ENCODE assay signal across 21 cellular contexts in the genomic region with DNA sequence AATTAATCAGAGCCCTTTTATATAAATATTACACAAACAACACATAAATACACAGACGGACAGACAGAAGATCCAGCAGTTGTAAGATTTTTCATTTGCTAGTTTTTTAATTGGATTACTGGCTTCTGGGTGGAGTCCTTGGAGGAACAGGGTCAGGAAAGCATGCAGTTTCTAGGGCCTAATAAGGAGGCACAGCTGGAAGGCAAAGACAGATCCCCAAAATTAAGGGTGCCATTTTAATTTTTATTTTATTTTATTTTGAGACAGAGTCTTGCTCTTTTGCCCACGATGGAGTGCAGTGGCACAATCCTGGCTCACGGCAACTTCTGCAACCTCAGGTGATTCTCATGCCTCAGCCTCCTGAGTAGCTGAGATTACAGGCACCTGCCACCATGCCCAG. TPM values are rescaled to one million over a fixed set of nuclear protein-coding genes. Genes with fewer than 3 reads are reported as not detected.
DNase-seq lines count a peak whose midpoint lies in the region; ATAC-seq, FAIRE-seq and TF ChIP-seq lines count a peak whose summit lies in the region.
"Had no signal": no experiment of that assay in that cellular context is flagged by ENCODE, and none has a peak within 500 bp of the region (broad histone marks: within the 10 kb centered on the region; RNA-seq: fewer than 3 reads in every experiment).

No MANE protein-coding gene starts in this region.

- no peak overlapping the region for H2BK120ac ChIP-seq in mesendoderm (ENCODE audit: low read depth, low read length)

- TF ChIP-seq POLR2A in K562 (conservative IDR thresholded peaks at IDR 0.05): no peak
- TF ChIP-seq POLR2A in lower leg skin (IDR thresholded peaks at IDR 0.05): no peak

- H3K4me2 ChIP-seq in GM23338 (no peak overlapping the region), K562 (ENCODE audit: insufficient read depth, low read length) (no peak overlapping the region), mesendoderm (ENCODE audit: low read length) (no peak overlapping the region)
- H3K4me2 ChIP-seq: BLaER1 had no signal

- no peak overlapping the region for H2AK5ac ChIP-seq in mesendoderm (ENCODE audit: low read length)

- H2AFZ ChIP-seq in GM23338 (no peak overlapping the region), K562 (ENCODE audit: low read depth, low read length) (no peak overlapping the region)

- H2BK5ac ChIP-seq in mesendoderm (ENCODE audit: low read length): no peak overlapping the region

- H3K9ac ChIP-seq in K562 (ENCODE audit: insufficient read depth in 1 of 2, low read depth in 2 of 2, low read length in 2 of 2): no peak overlapping the region
- H3K9ac ChIP-seq in mesendoderm (ENCODE audit: low read length): no peak overlapping the region
- H3K9ac ChIP-seq: BLaER1 had no signal

- no peaks in the 10 kb centered on the region for H3K4me1 Mint-ChIP-seq in GM23338
- no peaks in the 10 kb centered on the region for H3K4me1 Mint-ChIP-seq in activated T-cell treated with anti-CD3 and anti-CD28 coated beads, Interleukin-2, amount 50 U/mL, for 4 hours (ENCODE audit: low read depth)
- H3K4me1 Mint-ChIP-seq: CD14-positive monocyte; CD4-positive, alpha-beta memory T cell; H9 had no signal

- H3K18ac ChIP-seq in mesendoderm (ENCODE audit: low read length): no peak overlapping the region

- no peak overlapping the region for H4K5ac ChIP-seq in mesendoderm (ENCODE audit: low read length)

- no peaks in the 10 kb centered on the region for H4K20me1 ChIP-seq in GM23338 (replicated peaks; ENCODE audit: insufficient read depth)
- no peaks in the 10 kb centered on the region for H4K20me1 ChIP-seq in K562 (replicated peaks; ENCODE audit: control insufficient read depth, insufficient read depth, low read length)
- H4K20me1 ChIP-seq: BLaER1 had no signal

- H3K27me3 ChIP-seq in GM23338 (ENCODE audit: insufficient read depth) (no peaks in the 10 kb centered on the region), K562 (ENCODE audit: control insufficient read depth in 2 of 2, insufficient read depth in 2 of 2, low read length in 2 of 2) (no peaks in the 10 kb centered on the region), mesendoderm (ENCODE audit: insufficient read depth, low read length, poor library complexity) (no peaks in the 10 kb centered on the region)
- H3K27me3 ChIP-seq: BLaER1 had no signal

- H3K4me3 Mint-ChIP-seq in GM23338: no peak overlapping the region
- no peak overlapping the region for H3K4me3 Mint-ChIP-seq in activated T-cell treated with anti-CD3 and anti-CD28 coated beads, Interleukin-2, amount 50 U/mL, for 4 hours
- H3K4me3 Mint-ChIP-seq: CD14-positive monocyte; CD4-positive, alpha-beta memory T cell; H9 had no signal

- H3K79me1 ChIP-seq in mesendoderm (ENCODE audit: low read length): no peaks in the 10 kb centered on the region

- H3K56ac ChIP-seq in mesendoderm (ENCODE audit: low read length): no peak overlapping the region

- H3K9me2 ChIP-seq in GM23338 (ENCODE audit: insufficient read depth): peaks cover 7% of the 10 kb centered on the region; the same call in 1 of the 2 replicates

- H3K36me3 Mint-ChIP-seq in GM23338 (ENCODE audit: low read depth): peaks cover 28% of the 10 kb centered on the region
- no peaks in the 10 kb centered on the region for H3K36me3 Mint-ChIP-seq in activated T-cell treated with anti-CD3 and anti-CD28 coated beads, Interleukin-2, amount 50 U/mL, for 4 hours (ENCODE audit: insufficient read depth)
- H3K36me3 Mint-ChIP-seq: CD14-positive monocyte had no signal

- TF ChIP-seq EP300 in K562 (IDR thresholded peaks at IDR 0.05; ENCODE audit: low read length): no peak

- H3K36me3 ChIP-seq in GM23338 (ENCODE audit: insufficient read depth) (no peaks in the 10 kb centered on the region; the same call in 1 of the 2 replicates), K562 (ENCODE audit: control insufficient read depth, insufficient read depth, low read length) (no peaks in the 10 kb centered on the region), mesendoderm (ENCODE audit: control insufficient read depth, insufficient read depth, low read length) (no peaks in the 10 kb centered on the region)
- H3K36me3 ChIP-seq: BLaER1 had no signal

- TF ChIP-seq CTCF in GM23338 (conservative IDR thresholded peaks at IDR 0.05; ENCODE audit: low read depth in 2 of 2): no peak
- TF ChIP-seq CTCF in K562 (IDR thresholded peaks at IDR 0.05 in 2 of 3, conservative IDR thresholded peaks at IDR 0.05 in 1 of 3; ENCODE audit: insufficient read depth in 2 of 3, low read depth in 1 of 3, low read length in 3 of 3): no peak
- TF ChIP-seq CTCF in lower leg skin (IDR thresholded peaks at IDR 0.05): no peak

- no peak overlapping the region for H3K27ac ChIP-seq in GM23338 (ENCODE audit: low read depth)
- H3K27ac ChIP-seq in K562 (ENCODE audit: extremely low read depth, low read depth, low read length): no peak overlapping the region
- no peak overlapping the region for H3K27ac ChIP-seq in mesendoderm (ENCODE audit: low read depth, low read length)
- H3K27ac ChIP-seq: BLaER1 had no signal

- POLR2A ChIA-PET in K562 (lab: Yijun Ruan, JAX): no interaction called here

- FAIRE-seq in K562 (lab: Jason Lieb, UNC): no peak
- FAIRE-seq: GM12892, GM18507, H1 had no signal

- no peak for TF ChIP-seq RAD21 in K562 (CRISPR knock-in tag; conservative IDR thresholded peaks at IDR 0.05 in 1 of 2, IDR thresholded peaks at IDR 0.05 in 1 of 2)

- no peaks in the 10 kb centered on the region for H3K4me1 ChIP-seq in GM23338 (ENCODE audit: insufficient read depth)
- H3K4me1 ChIP-seq in K562 (replicated peaks in 1 of 2; ENCODE audit: control insufficient read depth in 2 of 2, insufficient read depth in 2 of 2, low read length in 2 of 2): no peaks in the 10 kb centered on the region
- H3K4me1 ChIP-seq in mesendoderm (ENCODE audit: control insufficient read depth, low read depth, low read length): no peaks in the 10 kb centered on the region

- intact Hi-C loops in K562 (cut with micrococcal nuclease) (no loop called here), lower leg skin (cut with DNase I; ENCODE audit: low total_unique reads) (no loop called here)

- H3K9me3 Mint-ChIP-seq in GM23338: peaks cover 89% of the 10 kb centered on the region
- H3K9me3 Mint-ChIP-seq in activated T-cell treated with anti-CD3 and anti-CD28 coated beads, Interleukin-2, amount 50 U/mL, for 4 hours: peaks cover 28% of the 10 kb centered on the region

- no peaks in the 10 kb centered on the region for H3K79me2 ChIP-seq in GM23338 (replicated peaks; ENCODE audit: insufficient read depth)
- H3K79me2 ChIP-seq in K562 (ENCODE audit: control insufficient read depth, insufficient read depth, low read length): no peaks in the 10 kb centered on the region
- H3K79me2 ChIP-seq in mesendoderm (ENCODE audit: control insufficient read depth, insufficient read depth, low read length): no peaks in the 10 kb centered on the region

- H3K9me3 ChIP-seq in K562 (replicated peaks; ENCODE audit: control insufficient read depth, insufficient read depth, low read depth, low read length): no peaks in the 10 kb centered on the region; the same call in 1 of the 2 replicates

- H2BK15ac ChIP-seq in mesendoderm (replicated peaks; ENCODE audit: low read depth): no peak overlapping the region

- no peak overlapping the region for H3K4ac ChIP-seq in mesendoderm (ENCODE audit: low read depth, low read length)

- in situ Hi-C loops in K562 (cut with MboI): no loop called here

- 4% methylated on average over 3 of the region's 3 CpGs for WGBS in K562 (ENCODE audit: insufficient coverage, low coverage, missing lambda C conversion rate)
- WGBS in mesendoderm (ENCODE audit: extremely low coverage, insufficient coverage, low lambda C conversion rate): no CpG with 5 or more reads among the region's 3 CpGs
- 77 to 81% methylated on average over 3 of the region's 3 CpGs for WGBS in lower leg skin, 2 donors

- ATAC-seq in GM23338: no peak
- no peak for ATAC-seq in K562
- no peak for ATAC-seq in activated T-cell treated with anti-CD3 and anti-CD28 coated beads, Interleukin-2, amount 50 U/mL, for 4 hours

- H3K27ac Mint-ChIP-seq in GM23338: no peak overlapping the region
- H3K27ac Mint-ChIP-seq: CD14-positive monocyte; CD4-positive, alpha-beta memory T cell; H9 had no signal

- CTCF ChIA-PET in K562 (lab: Yijun Ruan, JAX; ENCODE audit: low intra/inter-chr PET ratio): no interaction called here

- no TSS peak for BruUV-seq in K562 (replicated peaks; lab: Mats Ljungman, UMichigan)

- no peaks in the 10 kb centered on the region for H3F3A ChIP-seq in GM23338 (replicated peaks; ENCODE audit: low read depth)

- no peaks in the 10 kb centered on the region for H3K9me1 ChIP-seq in K562 (ENCODE audit: control insufficient read depth, insufficient read depth, low read length)

- no peaks in the 10 kb centered on the region for H3K27me3 Mint-ChIP-seq in GM23338 (ENCODE audit: insufficient read depth, low read depth, poor library complexity)
- H3K27me3 Mint-ChIP-seq in activated T-cell treated with anti-CD3 and anti-CD28 coated beads, Interleukin-2, amount 50 U/mL, for 4 hours (ENCODE audit: low read depth): peaks cover 24% of the 10 kb centered on the region

- peak; percentile 3 for DNase-seq in NCI-H82 (lab: John Stamatoyannopoulos, UW)
- no peak for DNase-seq in NCI-H82 treated with DMSO at 0.1 percent for 48 hours (lab: John Stamatoyannopoulos, UW; ENCODE audit: unreplicated experiment)
- DNase-seq in GM23338 (ENCODE audit: low spot score): peak; percentile 18
- no peak for DNase-seq in K562 (ENCODE audit: extremely low read depth in 1 of 4, low spot score in 3 of 4)
- DNase-seq in mesendoderm: peak; percentile 6
- DNase-seq in activated T-cell treated with anti-CD3 and anti-CD28 coated beads, Interleukin-2, amount 50 U/mL, for 4 hours: no peak
- no peak for DNase-seq in lower leg skin (ENCODE audit: low spot score in 2 of 2)
- DNase-seq: 8988T; Calu3; CD4-positive, alpha-beta memory T cell; GDM1; H9 had no signal

- no peak overlapping the region for H4K8ac ChIP-seq in mesendoderm (ENCODE audit: low read depth, low read length)

- H3K4me3 ChIP-seq in GM23338 (no peak overlapping the region), K562 (no peak overlapping the region), mesendoderm (ENCODE audit: low read length) (no peak overlapping the region), lower leg skin (ENCODE audit: low read depth, poor library complexity, severe bottlenecking) (no peak overlapping the region)
- H3K4me3 ChIP-seq: BLaER1 had no signal

- no peak overlapping the region for H3K23ac ChIP-seq in mesendoderm (ENCODE audit: low read length)

RNA-seq across cellular contexts. Expression of a gene that starts 49.5 kb away (rescaled TPM):
- total RNA-seq in GM23338 (2014; rRNA removed; shearing (Covaris generic)): 1.0 and 1.3 TPM in 2 replicates
- polyA plus RNA-seq in GM23338 (2016; fragmentation: Nextera tagmentation; extraction: Ambion mirVana): 0.10 and 0.48 TPM in 2 replicates
- total RNA-seq in K562 (2011; cell fraction: chromatin; rRNA removed; ENCODE audit: low replicate concordance): 8.0 and 9.1 TPM in 2 replicates
- 6.3 and 7.7 TPM in 2 replicates for total RNA-seq in K562 (2011; cell fraction: nucleolus; rRNA removed)
- total RNA-seq in K562 (2011; cell fraction: nucleoplasm; rRNA removed): 9.9 and 10.5 TPM in 2 replicates
- 4.9 and 5.3 TPM in 2 replicates for total RNA-seq in K562 (2014; rRNA removed)
- 3.4 and 3.6 TPM in 2 replicates for total RNA-seq in K562 (2014; rRNA removed; fragmentation: Illumina TruSeq; extraction: Trizol)
- total RNA-seq in K562 (2015; rRNA removed; fragmentation: Illumina TruSeq; extraction: Trizol): 3.8 and 4.5 TPM in 2 replicates
- total RNA-seq in K562 (2021): 7.2 and 9.1 TPM in 2 replicates
- 5.2 and 12.9 TPM in 2 replicates for polyA plus RNA-seq in K562 (2011; rRNA removed)
- polyA plus RNA-seq in K562 (2011; cell fraction: cytosol; rRNA removed): 6.5 and 21.2 TPM in 2 replicates
- 6.4 and 18.4 TPM in 2 replicates for polyA plus RNA-seq in K562 (2011; cell fraction: nucleus; rRNA removed)
- polyA plus RNA-seq in K562 (2012): 10.4 and 10.8 TPM in 2 replicates
- 7.2 and 7.5 TPM in 2 replicates for polyA plus RNA-seq in K562 (2014; fragmentation: Illumina TruSeq; extraction: Trizol)
- polyA plus RNA-seq in K562 (2014; fragmentation: Nextera tagmentation; extraction: Ambion mirVana): 1 to 10 TPM; 3.7 to 8.2 TPM
- polyA plus RNA-seq in K562 (2014; rRNA removed): 4.0 and 5.8 TPM in 2 replicates
- polyA minus RNA-seq in K562 (2011; rRNA and poly(A)+ RNA removed): 2.5 and 6.5 TPM in 2 replicates
- polyA minus RNA-seq in K562 (2011; cell fraction: cytosol; rRNA and poly(A)+ RNA removed): 3.0 and 6.0 TPM in 2 replicates
- polyA minus RNA-seq in K562 (2011; cell fraction: nucleus; rRNA and poly(A)+ RNA removed): 1.6 and 2.3 TPM in 2 replicates
- 0.07 TPM for polyA plus RNA-seq in mesendoderm (2013, experiment 1 of 2)
- polyA plus RNA-seq in mesendoderm (2013, experiment 2 of 2): 0.10 TPM
- under 1 TPM; 0.18 to 0.35 (median 0.35) TPM for total RNA-seq in activated T-cell treated with anti-CD3 and anti-CD28 coated beads, Interleukin-2, amount 50 U/mL, for 4 hours
- 100 to 1,000 TPM in 1 of 4 donors, 10 to 100 TPM in 3; 62.9 to 110 (median 84.8) TPM for total RNA-seq in lower leg skin
- total RNA-seq: A673 had no signal

RNA-seq across cellular contexts. Expression of a gene that starts 57.4 kb away (rescaled TPM):
- total RNA-seq in GM23338 (2014; rRNA removed; shearing (Covaris generic)): not detected in 2 replicates
- polyA plus RNA-seq in GM23338 (2016; fragmentation: Nextera tagmentation; extraction: Ambion mirVana): not detected in 2 replicates
- total RNA-seq in K562 (2011; cell fraction: chromatin; rRNA removed; ENCODE audit: low replicate concordance): not detected in 2 replicates
- not detected in 2 replicates for total RNA-seq in K562 (2011; cell fraction: nucleolus; rRNA removed)
- total RNA-seq in K562 (2011; cell fraction: nucleoplasm; rRNA removed): not detected in 2 replicates
- total RNA-seq in K562 (2014; rRNA removed): not detected in 2 replicates
- total RNA-seq in K562 (2014; rRNA removed; fragmentation: Illumina TruSeq; extraction: Trizol): not detected in 2 replicates
- total RNA-seq in K562 (2015; rRNA removed; fragmentation: Illumina TruSeq; extraction: Trizol): not detected in 2 replicates
- total RNA-seq in K562 (2021): not detected in 2 replicates
- polyA plus RNA-seq in K562 (2011; rRNA removed): not detected in 2 replicates
- polyA plus RNA-seq in K562 (2011; cell fraction: cytosol; rRNA removed): not detected in 2 replicates
- not detected in 2 replicates for polyA plus RNA-seq in K562 (2011; cell fraction: nucleus; rRNA removed)
- 0.10 TPM in 1 of 2 replicates, not detected in the other for polyA plus RNA-seq in K562 (2012)
- polyA plus RNA-seq in K562 (2014; fragmentation: Illumina TruSeq; extraction: Trizol): not detected in 2 replicates
- polyA plus RNA-seq in K562 (2014; fragmentation: Nextera tagmentation; extraction: Ambion mirVana): not detected
- not detected in 2 replicates for polyA plus RNA-seq in K562 (2014; rRNA removed)
- polyA minus RNA-seq in K562 (2011; rRNA and poly(A)+ RNA removed): not detected in 2 replicates
- polyA minus RNA-seq in K562 (2011; cell fraction: cytosol; rRNA and poly(A)+ RNA removed): not detected in 2 replicates
- not detected in 2 replicates for polyA minus RNA-seq in K562 (2011; cell fraction: nucleus; rRNA and poly(A)+ RNA removed)
- polyA plus RNA-seq in mesendoderm (2013, experiment 1 of 2): not detected
- not detected for polyA plus RNA-seq in mesendoderm (2013, experiment 2 of 2)
- not detected for total RNA-seq in activated T-cell treated with anti-CD3 and anti-CD28 coated beads, Interleukin-2, amount 50 U/mL, for 4 hours
- total RNA-seq in lower leg skin: not detected
- total RNA-seq: A673; Calu3; CD4-positive, alpha-beta memory T cell; Daoy; H1; H9; HT-29 had no signal
- polyA plus RNA-seq: AG04450; CD14-positive monocyte; CD4-positive, alpha-beta memory T cell; H1 had no signal

Comparison
In these comparisons a context has a peak if more than half of its experiments do, and no peak if none do; other contexts are left out.
1. DNase-seq: peak in NCI-H82 (single experiment), GM23338 (single experiment) and mesendoderm (single experiment); none in NCI-H82 treated with DMSO at 0.1 percent for 48 hours (single experiment), K562 (0 of 4), activated T-cell treated with anti-CD3 and anti-CD28 coated beads, Interleukin-2, amount 50 U/mL, for 4 hours (single experiment) and lower leg skin (0 of 2).
2. RNA of a gene that starts 49.5 kb away (total RNA-seq): 62.9 to 110 TPM in lower leg skin; 3.4 to 10.5 TPM in K562, 1.0 to 1.3 TPM in GM23338 and 0.18 to 0.35 TPM in activated T-cell treated with anti-CD3 and anti-CD28 coated beads, Interleukin-2, amount 50 U/mL, for 4 hours; every median in the first group is over 4 times any median in the second.